8 cellular contexts compared by ENCODE assay signal in the genomic region with DNA sequence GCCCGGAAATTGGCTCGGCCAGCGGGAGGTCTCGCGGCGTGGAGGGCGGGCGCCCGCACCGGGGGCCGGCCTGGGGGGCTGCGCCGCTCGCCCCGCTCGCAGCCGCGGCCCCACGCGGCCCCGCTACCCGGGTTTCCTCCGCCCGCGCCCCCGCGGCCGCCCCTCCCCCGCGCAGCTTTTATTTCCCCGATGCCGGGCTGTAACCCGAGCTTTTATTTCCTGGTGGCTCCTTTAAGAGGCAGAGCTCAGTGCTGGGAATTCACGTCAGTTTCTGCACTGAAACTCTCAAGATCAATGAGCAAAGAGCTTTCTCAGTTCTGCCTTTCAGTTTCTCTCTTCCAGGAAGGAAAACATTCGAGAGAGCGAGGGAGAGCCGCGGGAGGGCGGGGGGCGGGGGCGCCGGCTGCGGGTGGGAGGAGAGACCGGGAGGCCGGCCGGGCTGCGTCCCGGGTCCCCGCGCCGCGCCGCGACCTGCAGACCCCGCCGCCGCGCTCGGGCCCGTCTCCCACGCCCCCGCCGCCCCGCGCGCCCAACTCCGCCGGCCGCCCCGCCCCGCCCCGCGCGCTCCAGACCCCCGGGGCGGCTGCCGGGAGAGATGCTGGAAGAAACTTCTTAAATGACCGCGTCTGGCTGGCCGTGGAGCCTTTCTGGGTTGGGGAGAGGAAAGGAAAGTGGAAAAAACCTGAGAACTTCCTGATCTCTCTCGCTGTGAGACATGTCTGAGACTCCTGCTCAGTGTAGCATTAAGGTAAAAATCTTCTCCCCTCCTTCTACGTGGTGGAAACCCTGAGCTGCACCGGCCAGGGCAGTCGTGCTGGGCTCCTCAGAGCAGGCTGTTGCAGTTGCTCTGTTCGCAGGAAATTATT. TPM values are rescaled to one million over a fixed set of nuclear protein-coding genes. Genes with fewer than 3 reads are reported as not detected.
A peak's percentile ranks its signal among the peaks of the same experiment; 100 is the strongest.
DNase-seq lines count a peak whose midpoint lies in the region; ATAC-seq and TF ChIP-seq lines count a peak whose summit lies in the region.

A gene (plus strand): TSS at position 262 of the 866 bp plus-strand sequence. CDS start 454 bp downstream, at position 716.

- CTCF ChIA-PET in PC-9 (lab: Charles Lee): interaction anchor here (0.6 kb wide), 1 partner anchor 360 kb away, joined by 13 read pairs; no protein-coding TSS in a partner anchor

- DNase-seq in DMS 273 treated with DMSO at 0.1 percent for 48 hours (lab: John Stamatoyannopoulos, UW): peak; percentile 36
- peak; percentile 75 to 89 for DNase-seq in PC-9
- peak; percentile 80 for DNase-seq in activated T-cell treated with anti-CD3 and anti-CD28 coated beads, Interleukin-2, amount 50 U/mL, for 72 hours
- no peak for DNase-seq in esophagus squamous epithelium (lab: John Stamatoyannopoulos, UW)
- DNase-seq in stimulated activated effector memory CD8-positive, alpha-beta T cell treated with anti-CD3 and anti-CD28 coated beads, Interleukin-12 subunit alpha, Interleukin-12 subunit beta, amount 100 ng/mL, for 72 hours (ENCODE audit: low spot score in 2 of 2): peak; percentile 39 to 81

- H3K4me3 Mint-ChIP-seq in activated T-cell treated with anti-CD3 and anti-CD28 coated beads, Interleukin-2, amount 50 U/mL, for 72 hours: peak within 1 kb of the TSS; percentile 93 to 98
- peak within 1 kb of the TSS; percentile 87 for H3K4me3 Mint-ChIP-seq in stimulated activated effector memory CD8-positive, alpha-beta T cell treated with anti-CD3 and anti-CD28 coated beads, Interleukin-12 subunit alpha, Interleukin-12 subunit beta, amount 100 ng/mL, for 72 hours

- H3K9me2 ChIP-seq in PC-9 (ENCODE audit: insufficient read depth): no peaks in the 10 kb centered on the region

- H2AFZ ChIP-seq in PC-9: peak within 1 kb of the TSS; percentile 84

- peaks cover 4% of the 10 kb centered on the region; the same call in 1 of the 2 replicates for H4K20me1 ChIP-seq in PC-9 (ENCODE audit: insufficient read depth)

- H3K27ac ChIP-seq in HUES64 (ENCODE audit: low read depth, low read length) (peak within 1 kb of the TSS; percentile 98), PC-9 (peak within 1 kb of the TSS; percentile 99), esophagus squamous epithelium (peak within 1 kb of the TSS; percentile 97 to 100 (median 98)), muscle layer of duodenum (ENCODE audit: low read length) (peak within 1 kb of the TSS; percentile 99)

- H3F3A ChIP-seq in PC-9 (ENCODE audit: insufficient read depth, low read depth): peaks cover 18% of the 10 kb centered on the region; the same call in 1 of the 2 replicates

- peak within 1 kb of the TSS; percentile 100 for H3K27ac Mint-ChIP-seq in activated T-cell treated with anti-CD3 and anti-CD28 coated beads, Interleukin-2, amount 50 U/mL, for 72 hours
- peak within 1 kb of the TSS; percentile 98 for H3K27ac Mint-ChIP-seq in stimulated activated effector memory CD8-positive, alpha-beta T cell treated with anti-CD3 and anti-CD28 coated beads, Interleukin-12 subunit alpha, Interleukin-12 subunit beta, amount 100 ng/mL, for 72 hours

- under 1% methylated on average over 85 of the region's 85 CpGs for WGBS in HUES64
- 0% methylated on average over 2 to 13 of the region's 85 CpGs for WGBS in esophagus squamous epithelium, 2 donors

- H3K9ac ChIP-seq in HUES64 (ENCODE audit: low read depth, low read length): peak within 1 kb of the TSS; percentile 97

- H3K27me3 Mint-ChIP-seq in activated T-cell treated with anti-CD3 and anti-CD28 coated beads, Interleukin-2, amount 50 U/mL, for 72 hours (ENCODE audit: low read depth): no peaks in the 10 kb centered on the region

- H3K4me3 ChIP-seq in HUES64 (ENCODE audit: low read length) (peak within 1 kb of the TSS; percentile 94), PC-9 (peak within 1 kb of the TSS; percentile 85), esophagus squamous epithelium (peak within 1 kb of the TSS; percentile 78 to 92 (median 86)), muscle layer of duodenum (ENCODE audit: low read depth in 1 of 2, low read length in 2 of 2) (peak within 1 kb of the TSS; percentile 73 to 91)

- H3K9me3 ChIP-seq in HUES64 (ENCODE audit: insufficient read depth, low read depth, low read length): no peaks in the 10 kb centered on the region
- 0 out of 2 replicates have a peak, but pooled peaks cover 11% of the 10 kb centered on the region for H3K9me3 ChIP-seq in PC-9 (ENCODE audit: insufficient read depth, low read depth)
- no peaks in the 10 kb centered on the region for H3K9me3 ChIP-seq in esophagus squamous epithelium
- no peaks in the 10 kb centered on the region for H3K9me3 ChIP-seq in muscle layer of duodenum (ENCODE audit: control insufficient read depth in 1 of 2, low read length in 2 of 2)

- H3K4me1 ChIP-seq in HUES64 (ENCODE audit: insufficient read depth, low read length): peaks cover 34% of the 10 kb centered on the region
- peaks cover 29% of the 10 kb centered on the region for H3K4me1 ChIP-seq in PC-9 (replicated peaks; ENCODE audit: insufficient read depth)
- peaks cover 19 to 48% (median 33%) of the 10 kb centered on the region in 3 donors for H3K4me1 ChIP-seq in esophagus squamous epithelium
- H3K4me1 ChIP-seq in muscle layer of duodenum (ENCODE audit: control insufficient read depth in 1 of 2, insufficient read depth in 2 of 2, low read length in 2 of 2): peaks cover 7 to 13% of the 10 kb centered on the region in 2 donors

- no peaks in the 10 kb centered on the region for H3K27me3 ChIP-seq in HUES64 (ENCODE audit: insufficient read depth, low read length)
- no peaks in the 10 kb centered on the region for H3K27me3 ChIP-seq in PC-9 (ENCODE audit: insufficient read depth, low read depth)
- H3K27me3 ChIP-seq in esophagus squamous epithelium: no peaks in the 10 kb centered on the region
- no peaks in the 10 kb centered on the region for H3K27me3 ChIP-seq in muscle layer of duodenum (ENCODE audit: low read depth, low read length)

- BruUV-seq in PC-9 (replicated peaks; lab: Mats Ljungman, UMichigan): no TSS peak

- H3K4me1 Mint-ChIP-seq in activated T-cell treated with anti-CD3 and anti-CD28 coated beads, Interleukin-2, amount 50 U/mL, for 72 hours (ENCODE audit: low read depth): peaks cover 39% of the 10 kb centered on the region
- peaks cover 44% of the 10 kb centered on the region for H3K4me1 Mint-ChIP-seq in stimulated activated effector memory CD8-positive, alpha-beta T cell treated with anti-CD3 and anti-CD28 coated beads, Interleukin-12 subunit alpha, Interleukin-12 subunit beta, amount 100 ng/mL, for 72 hours

- intact Hi-C loops in PC-9 (cut with micrococcal nuclease; ENCODE audit: unreplicated experiment): loop anchor here (1.0 to 10.0 kb wide), 11 partner anchors 27 to 685 kb away; no protein-coding TSS in a partner anchor
- intact Hi-C loops in esophagus squamous epithelium (cut with DNase I): no loop called here

- H3K9me3 Mint-ChIP-seq in activated T-cell treated with anti-CD3 and anti-CD28 coated beads, Interleukin-2, amount 50 U/mL, for 72 hours: no peaks in the 10 kb centered on the region
- H3K9me3 Mint-ChIP-seq in stimulated activated effector memory CD8-positive, alpha-beta T cell treated with anti-CD3 and anti-CD28 coated beads, Interleukin-12 subunit alpha, Interleukin-12 subunit beta, amount 100 ng/mL, for 72 hours: no peaks in the 10 kb centered on the region

- H3K4me2 ChIP-seq in PC-9: peak within 1 kb of the TSS; percentile 94

- POLR2A ChIA-PET in PC-9 (lab: Charles Lee; ENCODE audit: unreplicated experiment): interaction anchor here (0.5 to 1.2 kb wide), 15 partner anchors 9 to 1076 kb away, joined by 3 to 15 read pairs (median 4); a partner anchor contains a TSS

- TF ChIP-seq POLR2A in esophagus squamous epithelium (IDR thresholded peaks at IDR 0.05): peak in 1 of 4 donors; percentile 32

- no peaks in the 10 kb centered on the region for H3K36me3 ChIP-seq in HUES64 (ENCODE audit: insufficient read depth, low read length)
- no peaks in the 10 kb centered on the region for H3K36me3 ChIP-seq in PC-9 (ENCODE audit: low read depth)
- H3K36me3 ChIP-seq in esophagus squamous epithelium: no peaks in the 10 kb centered on the region
- H3K36me3 ChIP-seq in muscle layer of duodenum (ENCODE audit: control insufficient read depth in 1 of 2, insufficient read depth in 2 of 2, low read length in 2 of 2): peaks cover 0 to 4% of the 10 kb centered on the region in 2 donors

- H3K36me3 Mint-ChIP-seq in activated T-cell treated with anti-CD3 and anti-CD28 coated beads, Interleukin-2, amount 50 U/mL, for 72 hours (ENCODE audit: insufficient read depth in 2 of 2): peaks cover 18 to 20% of the 10 kb centered on the region in 2 donors
- H3K36me3 Mint-ChIP-seq in stimulated activated effector memory CD8-positive, alpha-beta T cell treated with anti-CD3 and anti-CD28 coated beads, Interleukin-12 subunit alpha, Interleukin-12 subunit beta, amount 100 ng/mL, for 72 hours: peaks cover 54% of the 10 kb centered on the region

- no peak for TF ChIP-seq CTCF in PC-9 (conservative IDR thresholded peaks at IDR 0.05)
- TF ChIP-seq CTCF in esophagus squamous epithelium (IDR thresholded peaks at IDR 0.05): no peak

- peak; percentile 40 for ATAC-seq in GM21447 (IDR thresholded peaks at IDR 0.05; ENCODE audit: unreplicated experiment)
- ATAC-seq in activated T-cell treated with anti-CD3 and anti-CD28 coated beads, Interleukin-2, amount 50 U/mL, for 72 hours (replicated peaks in 1 of 2): peak; percentile 57 to 64
- peak; percentile 68 for ATAC-seq in stimulated activated effector memory CD8-positive, alpha-beta T cell treated with anti-CD3 and anti-CD28 coated beads, Interleukin-12 subunit alpha, Interleukin-12 subunit beta, amount 100 ng/mL, for 72 hours

- peaks cover 48% of the 10 kb centered on the region for H3K79me2 ChIP-seq in PC-9 (ENCODE audit: low read depth)

RNA-seq across cellular contexts. Expression of the gene that starts here (rescaled TPM):
- 9.4 TPM for polyA plus RNA-seq in HUES64 (2013, experiment 1 of 2)
- polyA plus RNA-seq in HUES64 (2013, experiment 2 of 2): 9.8 TPM
- total RNA-seq in PC-9 (2021) (52.1 and 62.8 TPM in 2 replicates), esophagus squamous epithelium (10 to 100 TPM; 11.3 to 17.3 (median 13.8) TPM)
- total RNA-seq in activated T-cell treated with anti-CD3 and anti-CD28 coated beads, Interleukin-2, amount 50 U/mL, for 72 hours: 100 to 1,000 TPM; 102 to 110 TPM
